38 cellular contexts compared by ENCODE assay signal in genomic region chr3:161496508-161496907, GRCh38. TPM values are rescaled to one million over a fixed set of nuclear protein-coding genes. Genes with fewer than 3 reads are reported as not detected.
"Had no signal": no experiment of that assay in that cellular context is flagged by ENCODE, and none has a peak within 500 bp of the region (broad histone marks: within the 10 kb centered on the region; RNA-seq: fewer than 3 reads in every experiment).

Gene OTOL1, plus strand, starts transcription at chr3:161496808. Its CDS starts 0 bp downstream, at chr3:161496808.

- DNase-seq: activated B cell treated with CpG ODN at 0.5 μM for 24 hours; activated CD4-positive, alpha-beta memory T cell treated with anti-CD3 and anti-CD28 coated beads for 36 hours; activated CD4-positive, alpha-beta T cell treated with anti-CD3 and anti-CD28 coated beads for 4 hours; activated CD4-positive, alpha-beta T cell treated with anti-CD3 and anti-CD28 coated beads, Interleukin-2, amount 10 ng/mL, durations not matched to agents 24 days and 14 days; activated CD4-positive, alpha-beta T cell treated with anti-CD3 and anti-CD28 coated beads, Interleukin-2, amount 50 U/mL, for 1 hour; activated CD4-positive, alpha-beta T cell treated with anti-CD3 and anti-CD28 coated beads, Interleukin-2, amount 50 U/mL, for 4 hours; activated CD4-positive, CD25-positive, alpha-beta regulatory T cell treated with anti-CD3 and anti-CD28 coated beads, Interleukin-2, amount 50 U/mL, for 72 hours; activated CD8-positive, alpha-beta memory T cell treated with anti-CD3 and anti-CD28 coated beads, Interleukin-2, amount 50 U/mL, for 4 hours; activated CD8-positive, alpha-beta T cell treated with anti-CD3 and anti-CD28 coated beads for 36 hours; activated effector memory CD4-positive, alpha-beta T cell treated with anti-CD3 and anti-CD28 coated beads, Interleukin-2, amount 50 U/mL, for 16 hours; activated gamma-delta T cell treated with Interleukin-2 at 50 U/mL for 16 hours; activated naive CD4-positive, alpha-beta T cell; activated naive CD4-positive, alpha-beta T cell treated with anti-CD3 and anti-CD28 coated beads for 36 hours; activated naive CD4-positive, alpha-beta T cell treated with anti-CD3 and anti-CD28 coated beads, Interleukin-2, amount 50 U/mL, for 16 hours; activated naive CD8-positive, alpha-beta T cell treated with anti-CD3 and anti-CD28 coated beads for 36 hours; activated T-cell treated with anti-CD3 and anti-CD28 coated beads for 4 hours; activated T-cell treated with anti-CD3 and anti-CD28 coated beads, Interleukin-2, amount 50 U/mL, for 1 hour; activated T-cell treated with anti-CD3 and anti-CD28 coated beads, Interleukin-2, amount 50 U/mL, for 4 hours; activated T-cell treated with anti-CD3 and anti-CD28 coated beads, Interleukin-2, amount 50 U/mL, for 72 hours; adrenal gland; amniotic stem cell; aorta; body of pancreas; brain microvascular endothelial cell; central memory CD4-positive, alpha-beta T cell; T-helper 1 cell; T-helper 2 cell; T-helper 9 cell had no signal

- H3K4me3 ChIP-seq: adrenal gland, body of pancreas, breast epithelium had no signal

- H3K36me3 ChIP-seq: adrenal gland, brain microvascular endothelial cell, breast epithelium had no signal

- H3K9me3 ChIP-seq: adrenal gland, body of pancreas had no signal

- H3K27ac ChIP-seq: adrenal gland, body of pancreas, brain microvascular endothelial cell, breast epithelium, VCaP had no signal

- ATAC-seq: activated CD8-positive, alpha-beta T cell treated with anti-CD3 and anti-CD28 coated beads for 36 hours; activated naive CD4-positive, alpha-beta T cell treated with anti-CD3 and anti-CD28 coated beads, Interleukin-2, amount 50 U/mL, for 72 hours; activated T-cell treated with anti-CD3 and anti-CD28 coated beads, Interleukin-2, amount 50 U/mL, for 4 hours; activated T-cell treated with anti-CD3 and anti-CD28 coated beads, Interleukin-2, amount 50 U/mL, for 72 hours; activated T-helper 17 cell treated with anti-CD3 and anti-CD28 coated beads, Interleukin-2, amount 50 U/mL, for 72 hours; body of pancreas had no signal

- FAIRE-seq: astrocyte, TTC549 had no signal

- H3K4me1 ChIP-seq: adrenal gland, body of pancreas, breast epithelium had no signal

RNA-seq across cellular contexts. Expression of gene OTOL1, which starts in this region (rescaled TPM):
- total RNA-seq: activated B cell treated with CpG ODN at 0.5 μM for 24 hours; activated CD4-positive, alpha-beta memory T cell treated with anti-CD3 and anti-CD28 coated beads for 36 hours; activated CD4-positive, alpha-beta T cell treated with anti-CD3 and anti-CD28 coated beads, Interleukin-2, amount 10 ng/mL, durations not matched to agents 24 days and 14 days; activated CD8-positive, alpha-beta memory T cell treated with anti-CD3 and anti-CD28 coated beads for 36 hours; activated CD8-positive, alpha-beta T cell treated with anti-CD3 and anti-CD28 coated beads for 36 hours; activated naive CD4-positive, alpha-beta T cell treated with anti-CD3 and anti-CD28 coated beads for 36 hours; activated naive CD4-positive, alpha-beta T cell treated with anti-CD3 and anti-CD28 coated beads, Interleukin-2, amount 50 U/mL, for 72 hours; activated naive CD8-positive, alpha-beta T cell treated with anti-CD3 and anti-CD28 coated beads for 36 hours; activated T-cell treated with anti-CD3 and anti-CD28 coated beads, Interleukin-2, amount 50 U/mL, for 4 hours; activated T-cell treated with anti-CD3 and anti-CD28 coated beads, Interleukin-2, amount 50 U/mL, for 72 hours; activated T-helper 1 cell treated with anti-CD3 and anti-CD28 coated beads, Interleukin-12 subunit alpha, Interleukin-12 subunit beta, Interleukin-2, Interleukin-4 antibody, amounts not matched to agents 30 ng/mL and 10 ng/mL and 1 ng/mL, durations not matched to agents 14 hours and 24 hours and 36 hours; activated T-helper 17 cell treated with anti-CD3 and anti-CD28 coated beads, Interleukin-2, amount 50 U/mL, for 72 hours; adrenal gland; aorta; astrocyte; body of pancreas; breast epithelium; cardiac septum; cerebellum had no signal
- polyA plus RNA-seq: adrenal gland, aorta had no signal
